ENCODE assay signal across 8 cellular contexts in the genomic region with DNA sequence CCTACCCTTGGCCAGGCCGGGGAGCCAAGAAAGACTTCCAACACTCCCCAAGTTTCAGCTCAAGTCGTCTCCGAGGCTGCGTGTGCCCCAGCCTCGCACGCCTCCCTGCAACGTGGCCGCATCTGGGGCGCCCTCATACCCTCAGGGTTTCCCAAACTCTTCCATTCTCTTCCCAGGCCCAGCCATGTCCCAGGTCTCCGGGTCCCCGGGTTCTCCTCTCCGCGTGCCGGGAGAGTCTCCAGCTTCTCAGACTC. TPM values are rescaled to one million over a fixed set of nuclear protein-coding genes. Genes with fewer than 3 reads are reported as not detected.
DNase-seq lines count a peak whose midpoint lies in the region; ATAC-seq and TF ChIP-seq lines count a peak whose summit lies in the region.

No MANE protein-coding gene starts in this region.

- no peaks in the 10 kb centered on the region for H3K36me3 ChIP-seq in prostate gland

- no peaks in the 10 kb centered on the region for H3K9me3 ChIP-seq in prostate gland

- no CpG with 5 or more reads among the region's 14 CpGs for WGBS in prostate gland

- no peaks in the 10 kb centered on the region for H3K27me3 ChIP-seq in prostate gland (replicated peaks; ENCODE audit: insufficient read depth)

- TF ChIP-seq CTCF in NB4 (IDR thresholded peaks at IDR 0.05; ENCODE audit: low read depth, low read length) (no peak), epithelial cell of proximal tubule (conservative IDR thresholded peaks at IDR 0.05; ENCODE audit: low read depth, low read length) (no peak), prostate gland (IDR thresholded peaks at IDR 0.05) (no peak)

- intact Hi-C loops in prostate gland (cut with DNase I) = loop anchor here (5.0 kb wide), 2 partner anchors 40 to 195 kb away; a partner anchor contains a TSS

- H3K27ac ChIP-seq in prostate gland = peak overlapping the region in 1 of 2 donors; percentile 49

- H3K4me3 ChIP-seq in NB4 (ENCODE audit: low read depth, low read length) (peak overlapping the region; percentile 91), epithelial cell of proximal tubule (ENCODE audit: low read depth, low read length) (peak overlapping the region; percentile 76), prostate gland (peak overlapping the region; percentile 49 to 52)

- H3K4me1 ChIP-seq in prostate gland (replicated peaks) = no peaks in the 10 kb centered on the region

- DNase-seq in NB4 (ENCODE audit: low read depth) = no peak
- no peak for DNase-seq in epithelial cell of proximal tubule (ENCODE audit: low read depth)
- DNase-seq in prostate gland (ENCODE audit: low spot score) = no peak
- no peak for DNase-seq in inferior parietal cortex (ENCODE audit: extremely low spot score)
- DNase-seq in CD1c-positive myeloid dendritic cell (ENCODE audit: extremely low spot score) = no peak
- no peak for DNase-seq in NCI-H1092 (lab: John Stamatoyannopoulos, UW)

- TF ChIP-seq POLR2A in GM18505 (IDR thresholded peaks at IDR 0.05; ENCODE audit: borderline replicate concordance, extremely low read depth, insufficient read depth, insufficient read length) (no peak), NB4 (IDR thresholded peaks at IDR 0.05; ENCODE audit: extremely low read depth, insufficient read length) (no peak), prostate gland (IDR thresholded peaks at IDR 0.05) (no peak)

- ATAC-seq in GM18505 (IDR thresholded peaks at IDR 0.05; ENCODE audit: unreplicated experiment) (peak; percentile 26), GM21825 (IDR thresholded peaks at IDR 0.05; ENCODE audit: unreplicated experiment) (peak; percentile 28)

RNA-seq across cellular contexts. Expression of a gene that starts 0.3 kb away (rescaled TPM):
- total RNA-seq in epithelial cell of proximal tubule = 23.7 and 33.2 TPM in 2 replicates
- total RNA-seq in prostate gland = 10 to 100 TPM; 11.0 to 12.9 TPM
